11 cellular contexts compared by ENCODE assay signal in genomic region chr15:56786966-56787365, GRCh38. TPM values are rescaled to one million over a fixed set of nuclear protein-coding genes. Genes with fewer than 3 reads are reported as not detected.
DNase-seq lines count a peak whose midpoint lies in the region; ATAC-seq and TF ChIP-seq lines count a peak whose summit lies in the region.
"Had no signal": no experiment of that assay in that cellular context is flagged by ENCODE, and none has a peak within 500 bp of the region (broad histone marks: within the 10 kb centered on the region; RNA-seq: fewer than 3 reads in every experiment).

No MANE protein-coding gene starts in this region.

- no peak for TF ChIP-seq CTCF in GM12864 (IDR thresholded peaks at IDR 0.05; ENCODE audit: low read depth, low read length, missing control alignments)

- peaks cover 38% of the 10 kb centered on the region for H3K9me3 Mint-ChIP-seq in activated T-helper 1 cell treated with anti-CD3 and anti-CD28 coated beads, Interleukin-12 subunit alpha, Interleukin-12 subunit beta, Interleukin-2, Interleukin-4 antibody, amounts not matched to agents 30 ng/mL and 10 ng/mL and 1 ng/mL, durations not matched to agents 14 hours and 24 hours and 36 hours

- peak overlapping the region; percentile 9 for H3K4me3 Mint-ChIP-seq in activated T-helper 1 cell treated with anti-CD3 and anti-CD28 coated beads, Interleukin-12 subunit alpha, Interleukin-12 subunit beta, Interleukin-2, Interleukin-4 antibody, amounts not matched to agents 30 ng/mL and 10 ng/mL and 1 ng/mL, durations not matched to agents 14 hours and 24 hours and 36 hours
- H3K4me3 Mint-ChIP-seq: WTC11 had no signal

- H3K4me3 ChIP-seq in GM12864 (ENCODE audit: low read depth, low read length) = no peak overlapping the region

- DNase-seq in GM12864 (ENCODE audit: low read depth) = peak; percentile 54
- no peak for DNase-seq in activated T-helper 1 cell treated with anti-CD3 and anti-CD28 coated beads, Interleukin-12 subunit alpha, Interleukin-12 subunit beta, Interleukin-2, Interleukin-4 antibody, amounts not matched to agents 30 ng/mL and 10 ng/mL and 1 ng/mL, durations not matched to agents 14 hours and 24 hours and 36 hours (ENCODE audit: low spot score)
- no peak for DNase-seq in C1 segment of cervical spinal cord (lab: John Stamatoyannopoulos, UW)
- no peak for DNase-seq in NCI-H524 (lab: John Stamatoyannopoulos, UW)
- DNase-seq in stimulated activated CD4-positive, alpha-beta T cell treated with anti-CD3 and anti-CD28 coated beads, Interleukin-4, amount 100 ng/mL, for 24 hours = no peak
- DNase-seq in left ventricle myocardium superior = no peak
- DNase-seq: effector memory CD8-positive, alpha-beta T cell; NCI-H146 had no signal

- H3K36me3 Mint-ChIP-seq in activated T-helper 1 cell treated with anti-CD3 and anti-CD28 coated beads, Interleukin-12 subunit alpha, Interleukin-12 subunit beta, Interleukin-2, Interleukin-4 antibody, amounts not matched to agents 30 ng/mL and 10 ng/mL and 1 ng/mL, durations not matched to agents 14 hours and 24 hours and 36 hours (ENCODE audit: low read depth) = no peaks in the 10 kb centered on the region
- H3K36me3 Mint-ChIP-seq: WTC11 had no signal

- peak overlapping the region; percentile 70 for H3K27ac Mint-ChIP-seq in activated T-helper 1 cell treated with anti-CD3 and anti-CD28 coated beads, Interleukin-12 subunit alpha, Interleukin-12 subunit beta, Interleukin-2, Interleukin-4 antibody, amounts not matched to agents 30 ng/mL and 10 ng/mL and 1 ng/mL, durations not matched to agents 14 hours and 24 hours and 36 hours
- H3K27ac Mint-ChIP-seq: WTC11 had no signal

- intact Hi-C loops in activated T-helper 1 cell treated with anti-CD3 and anti-CD28 coated beads, Interleukin-12 subunit alpha, Interleukin-12 subunit beta, Interleukin-2, Interleukin-4 antibody, amounts not matched to agents 30 ng/mL and 10 ng/mL and 1 ng/mL, durations not matched to agents 14 hours and 24 hours and 36 hours (cut with micrococcal nuclease) = loop anchor here (1.0 to 5.0 kb wide), 5 partner anchors 18 to 178 kb away; partner anchors contain the start of genes TCF12 and ZNF280D
- intact Hi-C loops in left ventricle myocardium superior (cut with micrococcal nuclease) = no loop called here

- H3K27me3 Mint-ChIP-seq in activated T-helper 1 cell treated with anti-CD3 and anti-CD28 coated beads, Interleukin-12 subunit alpha, Interleukin-12 subunit beta, Interleukin-2, Interleukin-4 antibody, amounts not matched to agents 30 ng/mL and 10 ng/mL and 1 ng/mL, durations not matched to agents 14 hours and 24 hours and 36 hours (ENCODE audit: insufficient read depth) = no peaks in the 10 kb centered on the region
- H3K27me3 Mint-ChIP-seq: effector memory CD8-positive, alpha-beta T cell had no signal

- H3K4me1 Mint-ChIP-seq in activated T-helper 1 cell treated with anti-CD3 and anti-CD28 coated beads, Interleukin-12 subunit alpha, Interleukin-12 subunit beta, Interleukin-2, Interleukin-4 antibody, amounts not matched to agents 30 ng/mL and 10 ng/mL and 1 ng/mL, durations not matched to agents 14 hours and 24 hours and 36 hours (ENCODE audit: low read depth) = peaks cover 17% of the 10 kb centered on the region

- peak; percentile 68 for ATAC-seq in GM19043 (IDR thresholded peaks at IDR 0.05; ENCODE audit: low read depth, unreplicated experiment)
- peak; percentile 87 for ATAC-seq in HG02870 (IDR thresholded peaks at IDR 0.05; ENCODE audit: unreplicated experiment)
- no peak for ATAC-seq in left ventricle myocardium superior
- ATAC-seq: effector memory CD8-positive, alpha-beta T cell; WTC11 had no signal

RNA-seq across cellular contexts. Expression of gene ZNF280D, which starts 53.7 kb away (rescaled TPM):
- total RNA-seq in activated T-helper 1 cell treated with anti-CD3 and anti-CD28 coated beads, Interleukin-12 subunit alpha, Interleukin-12 subunit beta, Interleukin-2, Interleukin-4 antibody, amounts not matched to agents 30 ng/mL and 10 ng/mL and 1 ng/mL, durations not matched to agents 14 hours and 24 hours and 36 hours = 29.9 and 30.5 TPM in 2 replicates
- total RNA-seq in left ventricle myocardium superior = 23.2 TPM
